In the genomic region with DNA sequence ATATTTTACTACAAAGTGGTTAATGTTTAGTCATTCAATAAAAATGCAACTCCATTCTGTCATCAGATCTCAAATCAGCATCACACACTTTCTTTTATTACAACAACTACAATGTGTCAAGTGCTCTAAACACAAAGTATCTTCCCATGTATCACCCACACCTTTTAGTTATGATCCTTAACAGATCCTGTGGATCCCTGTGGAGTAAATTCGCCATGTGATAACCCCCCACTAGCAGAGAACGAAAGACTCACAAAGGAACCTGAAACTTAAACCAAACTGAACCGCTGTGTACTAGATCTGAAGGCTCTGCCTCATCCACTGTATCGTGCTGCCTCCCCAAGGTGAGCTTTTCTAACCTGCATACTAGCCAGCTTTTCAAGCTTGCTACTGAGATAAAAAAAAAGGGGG, we compare ENCODE assay signal across 8 cellular contexts. TPM values are rescaled to one million over a fixed set of nuclear protein-coding genes. Genes with fewer than 3 reads are reported as not detected.
DNase-seq lines count a peak whose midpoint lies in the region; ATAC-seq and TF ChIP-seq lines count a peak whose summit lies in the region.

No MANE protein-coding gene starts in this region.

- intact Hi-C loops in A673 (cut with micrococcal nuclease; ENCODE audit: unreplicated experiment) (loop anchor here (5.0 kb wide), 1 partner anchor 213 kb away; no protein-coding TSS in a partner anchor), right lobe of liver (cut with DNase I) (loop anchor here in 1 of 2 donors (10.0 kb wide), 1 partner anchor 211 kb away; no protein-coding TSS in a partner anchor)

- H3K4me1 ChIP-seq in A673 (ENCODE audit: insufficient read depth, low read length, poor library complexity, severe bottlenecking) (peaks cover 17% of the 10 kb centered on the region), right lobe of liver (peaks cover 0 to 15% (median 0%) of the 10 kb centered on the region in 4 donors)

- H3K27ac ChIP-seq in A673 (ENCODE audit: low read depth, low read length, poor library complexity, severe bottlenecking) (no peak overlapping the region), right lobe of liver (peak overlapping the region in 2 of 3 donors; percentile 72 to 75)

- H3K36me3 ChIP-seq in A673 (ENCODE audit: insufficient read depth, low read length, poor library complexity, severe bottlenecking): no peaks in the 10 kb centered on the region
- no peaks in the 10 kb centered on the region for H3K36me3 ChIP-seq in right lobe of liver

- BruUV-seq in A673 (replicated peaks; lab: Mats Ljungman, UMichigan): TSS peak; percentile 45

- peak; percentile 19 for ATAC-seq in HG03460 (IDR thresholded peaks at IDR 0.05; ENCODE audit: unreplicated experiment)
- peak in 1 of 4 donors; percentile 33 for ATAC-seq in right lobe of liver
- ATAC-seq in GM19324 (IDR thresholded peaks at IDR 0.05; ENCODE audit: low FRiP score, unreplicated experiment): no peak

- CTCF ChIA-PET in A673 (lab: Charles Lee): interaction anchor here (2.3 kb wide), 1 partner anchor 212 kb away, joined by 18 read pairs; no protein-coding TSS in a partner anchor

- WGBS in right lobe of liver (ENCODE audit: insufficient coverage, low coverage, low lambda C conversion rate, missing lambda C conversion rate): 15% methylated on average over 4 of the region's 4 CpGs

- TF ChIP-seq CTCF in A673 (conservative IDR thresholded peaks at IDR 0.05; ENCODE audit: low read depth, low read length) (no peak; the same call in 1 of the 2 replicates), GM12864 (IDR thresholded peaks at IDR 0.05; ENCODE audit: low read depth, low read length, missing control alignments) (peak; percentile 17), right lobe of liver (IDR thresholded peaks at IDR 0.05) (peak in 1 of 4 donors; percentile 25)

- DNase-seq in A673 (ENCODE audit: low spot score) (peak; percentile 35), GM12864 (ENCODE audit: low read depth) (peak; percentile 33), RKO (ENCODE audit: low spot score) (peak; percentile 63), T47D (ENCODE audit: low read depth in 1 of 2, low spot score in 1 of 2) (peak; percentile 64 to 76), right lobe of liver (no peak), AML-193 (lab: John Stamatoyannopoulos, UW) (no peak)

- peak overlapping the region; percentile 78 for H3K4me3 ChIP-seq in A673 (ENCODE audit: low read depth, low read length, poor library complexity, severe bottlenecking)
- no peak overlapping the region for H3K4me3 ChIP-seq in GM12864 (ENCODE audit: low read depth, low read length)
- H3K4me3 ChIP-seq in right lobe of liver: no peak overlapping the region

- H3K9me3 ChIP-seq in A673 (ENCODE audit: low read depth, low read length, poor library complexity, severe bottlenecking): no peaks in the 10 kb centered on the region
- H3K9me3 ChIP-seq in right lobe of liver: no peaks in the 10 kb centered on the region

- in situ Hi-C loops in T47D (cut with HindIII; ENCODE audit: low pct_unique_long_range_greater_than_20kb, low sequenced_read_pairs): no loop called here

- TF ChIP-seq POLR2A in right lobe of liver (IDR thresholded peaks at IDR 0.05): no peak

- POLR2A ChIA-PET in A673 (lab: Charles Lee; ENCODE audit: low non-redundant PET): no interaction called here

- H3K27me3 ChIP-seq in A673 (replicated peaks; ENCODE audit: insufficient read depth, low read depth, low read length, poor library complexity): no peaks in the 10 kb centered on the region
- H3K27me3 ChIP-seq in right lobe of liver: no peaks in the 10 kb centered on the region

RNA-seq across cellular contexts. Expression of a gene that starts 1.8 kb away (rescaled TPM):
- total RNA-seq in A673 (2021) (42.7 and 46.8 TPM in 2 replicates), right lobe of liver (10 to 100 TPM; 14.2 to 23.4 (median 17.3) TPM)

Comparison
In these comparisons a context has a peak if more than half of its experiments do, and no peak if none do; other contexts are left out.
1. DNase-seq: peak in A673 (single experiment), GM12864 (single experiment), RKO (single experiment) and T47D (2 of 2); none in right lobe of liver (0 of 3) and AML-193 (0 of 2).